In the genomic region with DNA sequence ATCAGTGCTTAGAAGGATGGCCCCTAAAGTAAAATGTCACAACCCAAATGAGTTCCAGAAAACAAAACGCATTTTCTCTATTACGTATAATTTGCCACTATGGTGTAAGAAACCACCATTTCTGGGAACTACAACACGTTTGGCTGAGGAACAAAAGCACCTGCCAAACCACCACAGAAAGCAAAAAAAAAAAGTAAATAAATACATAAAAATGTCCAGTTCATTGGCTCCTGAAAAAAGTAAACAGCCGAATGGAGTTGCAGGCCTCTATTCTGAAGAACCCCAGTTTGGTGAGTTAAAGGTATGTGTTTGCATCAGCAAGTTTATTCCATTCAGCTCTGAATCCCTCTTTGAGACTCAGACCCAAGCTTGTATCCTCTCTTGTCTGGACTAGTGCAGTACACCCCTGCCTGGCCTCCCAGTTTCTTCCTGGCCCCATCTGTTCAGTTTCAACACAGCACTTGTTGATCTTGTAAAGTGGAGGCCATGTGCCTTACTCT, we compare ENCODE assay signal across 12 cellular contexts. TPM values are rescaled to one million over a fixed set of nuclear protein-coding genes. Genes with fewer than 3 reads are reported as not detected.
A peak's percentile ranks its signal among the peaks of the same experiment; 100 is the strongest.
DNase-seq lines count a peak whose midpoint lies in the region; ATAC-seq and TF ChIP-seq lines count a peak whose summit lies in the region.
"Had no signal": no experiment of that assay in that cellular context is flagged by ENCODE, and none has a peak within 500 bp of the region (broad histone marks: within the 10 kb centered on the region; RNA-seq: fewer than 3 reads in every experiment).

No MANE protein-coding gene starts in this region.

- H3K27me3 Mint-ChIP-seq in CD14-positive monocyte (ENCODE audit: low read depth in 3 of 3): no peaks in the 10 kb centered on the region
- no peaks in the 10 kb centered on the region for H3K27me3 Mint-ChIP-seq in T-helper 1 cell treated with Interleukin-12 subunit alpha and Interleukin-12 subunit beta and Interleukin-4 antibody, amounts not matched to agents 30 μg/mL and 1 μg/mL, for 36 hours (ENCODE audit: low read depth)

- H2AFZ ChIP-seq in hepatocyte: no peak overlapping the region
- H2AFZ ChIP-seq: parathyroid adenoma had no signal

- H3K4me3 Mint-ChIP-seq in CD14-positive monocyte: no peak overlapping the region
- H3K4me3 Mint-ChIP-seq in T-helper 1 cell treated with Interleukin-12 subunit alpha and Interleukin-12 subunit beta and Interleukin-4 antibody, amounts not matched to agents 30 μg/mL and 1 μg/mL, for 36 hours: peak overlapping the region; percentile 17

- 94% methylated on average over 4 of the region's 4 CpGs for WGBS in hepatocyte (ENCODE audit: low lambda C conversion rate, missing lambda C conversion rate)
- 73 to 84% (median 80%) methylated on average over 4 of the region's 4 CpGs for WGBS in adrenal gland, 4 donors

- no peak overlapping the region for H3K4me2 ChIP-seq in hepatocyte

- DNase-seq in CD14-positive monocyte (ENCODE audit: low spot score) (no peak), DMS 273 treated with DMSO at 0.1 percent for 48 hours (lab: John Stamatoyannopoulos, UW) (peak; percentile 45), hepatocyte (ENCODE audit: low spot score) (peak; percentile 32), adrenal gland (no peak), NCI-H2029 treated with DMSO at 0.1 percent for 48 hours (lab: John Stamatoyannopoulos, UW) (no peak)
- DNase-seq: cerebellar nuclear complex; kidney; stimulated activated CD4-positive, alpha-beta T cell treated with anti-CD3 and anti-CD28 coated beads, Interleukin-12 subunit alpha, Interleukin-12 subunit beta, amount 100 ng/mL, for 4 hours had no signal

- no peaks in the 10 kb centered on the region for H4K20me1 ChIP-seq in hepatocyte (ENCODE audit: insufficient read depth, poor library complexity, severe bottlenecking)

- H3K36me3 ChIP-seq in hepatocyte (replicated peaks; ENCODE audit: insufficient read depth, low read depth) (no peaks in the 10 kb centered on the region), adrenal gland (replicated peaks in 1 of 2) (peaks cover 0 to 18% of the 10 kb centered on the region in 2 donors)

- peaks cover 61% of the 10 kb centered on the region for H3K4me1 Mint-ChIP-seq in CD14-positive monocyte
- H3K4me1 Mint-ChIP-seq in T-helper 1 cell treated with Interleukin-12 subunit alpha and Interleukin-12 subunit beta and Interleukin-4 antibody, amounts not matched to agents 30 μg/mL and 1 μg/mL, for 36 hours (ENCODE audit: low read depth): peaks cover 80% of the 10 kb centered on the region

- H3K4me3 ChIP-seq in hepatocyte: no peak overlapping the region
- H3K4me3 ChIP-seq in adrenal gland: no peak overlapping the region

- H3K27ac ChIP-seq in hepatocyte (peak overlapping the region; percentile 3), adrenal gland (peak overlapping the region in 2 of 5 donors; percentile 23 to 26)
- H3K27ac ChIP-seq: parathyroid adenoma had no signal

- H3K27ac Mint-ChIP-seq in CD14-positive monocyte: peak overlapping the region; percentile 94 to 97 (median 96)
- H3K27ac Mint-ChIP-seq in T-helper 1 cell treated with Interleukin-12 subunit alpha and Interleukin-12 subunit beta and Interleukin-4 antibody, amounts not matched to agents 30 μg/mL and 1 μg/mL, for 36 hours: peak overlapping the region; percentile 98

- no peaks in the 10 kb centered on the region for H3K9me3 ChIP-seq in hepatocyte (ENCODE audit: low read depth)
- no peaks in the 10 kb centered on the region for H3K9me3 ChIP-seq in adrenal gland (replicated peaks in 1 of 3)

- H3K4me1 ChIP-seq in hepatocyte (ENCODE audit: insufficient read depth) (peaks cover 3% of the 10 kb centered on the region), adrenal gland (replicated peaks in 1 of 2) (peaks cover 28 to 69% of the 10 kb centered on the region in 2 donors)

- TF ChIP-seq CTCF in CD14-positive monocyte (IDR thresholded peaks at IDR 0.05) (no peak), hepatocyte (IDR thresholded peaks at IDR 0.05; ENCODE audit: poor library complexity) (no peak), adrenal gland (IDR thresholded peaks at IDR 0.05) (no peak)

- ATAC-seq in GM19467 (IDR thresholded peaks at IDR 0.05; ENCODE audit: unreplicated experiment) (no peak), GM21529 (IDR thresholded peaks at IDR 0.05; ENCODE audit: unreplicated experiment) (no peak)

- no peaks in the 10 kb centered on the region for H3K9me3 Mint-ChIP-seq in CD14-positive monocyte
- no peaks in the 10 kb centered on the region for H3K9me3 Mint-ChIP-seq in T-helper 1 cell treated with Interleukin-12 subunit alpha and Interleukin-12 subunit beta and Interleukin-4 antibody, amounts not matched to agents 30 μg/mL and 1 μg/mL, for 36 hours

- TF ChIP-seq POLR2A in adrenal gland (IDR thresholded peaks at IDR 0.05): no peak

- no peaks in the 10 kb centered on the region for H3K9me2 ChIP-seq in hepatocyte (replicated peaks; ENCODE audit: insufficient read depth)

- intact Hi-C loops in CD14-positive monocyte (cut with micrococcal nuclease): loop anchor here in 1 of 2 donors (5.0 kb wide), 1 partner anchor 39 kb away; the partner anchor contains the start of gene ERN1
- intact Hi-C loops in adrenal gland (cut with DNase I): no loop called here

- H3K36me3 Mint-ChIP-seq in CD14-positive monocyte: peaks cover 68 to 88% of the 10 kb centered on the region in 2 donors
- peaks cover 71% of the 10 kb centered on the region for H3K36me3 Mint-ChIP-seq in T-helper 1 cell treated with Interleukin-12 subunit alpha and Interleukin-12 subunit beta and Interleukin-4 antibody, amounts not matched to agents 30 μg/mL and 1 μg/mL, for 36 hours (ENCODE audit: low read depth)

- H3K27me3 ChIP-seq in hepatocyte: no peaks in the 10 kb centered on the region
- no peaks in the 10 kb centered on the region for H3K27me3 ChIP-seq in adrenal gland

- peaks cover 14% of the 10 kb centered on the region for H3K79me2 ChIP-seq in hepatocyte

RNA-seq across cellular contexts. Expression of gene ERN1, which starts 36.9 kb away (rescaled TPM):
- polyA plus RNA-seq in CD14-positive monocyte: 10 to 100 TPM; 11.0 to 13.7 TPM
- 10.3 and 14.3 TPM in 2 replicates for total RNA-seq in hepatocyte
- polyA plus RNA-seq in hepatocyte: 16.5 and 19.4 TPM in 2 replicates
- 100 to 1,000 TPM in 5 of 8 donors, 10 to 100 TPM in 3; 47.7 to 205 (median 122) TPM for total RNA-seq in adrenal gland
- polyA plus RNA-seq in adrenal gland: 10 to 100 TPM; 31.9 to 52.4 (median 32.6) TPM

Comparison
In these comparisons a context has a peak if more than half of its experiments do, and no peak if none do; other contexts are left out.
1. DNase-seq: peak in DMS 273 treated with DMSO at 0.1 percent for 48 hours (single experiment) and hepatocyte (single experiment); none in CD14-positive monocyte (single experiment), adrenal gland (0 of 7) and NCI-H2029 treated with DMSO at 0.1 percent for 48 hours (single experiment).